ENCODE assay signal across 8 cellular contexts in genomic region chr13:28137556-28137955, GRCh38. TPM values are rescaled to one million over a fixed set of nuclear protein-coding genes. Genes with fewer than 3 reads are reported as not detected.
DNase-seq lines count a peak whose midpoint lies in the region; ATAC-seq lines count a peak whose summit lies in the region.

No MANE protein-coding gene starts in this region.

- H3K27ac ChIP-seq in iPS-18a (ENCODE audit: low read length): peak overlapping the region; percentile 4

- H3K9me3 Mint-ChIP-seq in activated T-cell treated with anti-CD3 and anti-CD28 coated beads, Interleukin-2, amount 50 U/mL, for 4 hours: no peaks in the 10 kb centered on the region
- H3K9me3 Mint-ChIP-seq in activated T-helper 2 cell treated with anti-CD3 and anti-CD28 coated beads, Interferon-gamma antibody, Interleukin-2, Interleukin-4, amounts not matched to agents 10 μg/mL and 5 μg/mL and 100 μg/mL, durations not matched to agents 14 hours and 24 hours and 36 hours: no peaks in the 10 kb centered on the region
- H3K9me3 Mint-ChIP-seq in stimulated activated naive B cell treated with anti-CD40 and anti-IgM and Interleukin-4, amounts not matched to agents 10 μg/mL and 1 μg/mL and 100 μg/mL, for 72 hours: no peaks in the 10 kb centered on the region

- intact Hi-C loops in activated T-helper 2 cell treated with anti-CD3 and anti-CD28 coated beads, Interferon-gamma antibody, Interleukin-2, Interleukin-4, amounts not matched to agents 10 μg/mL and 5 μg/mL and 100 μg/mL, durations not matched to agents 14 hours and 24 hours and 36 hours (cut with micrococcal nuclease): loop anchor here (5.0 to 10.0 kb wide), 3 partner anchors 580 to 713 kb away; partner anchors contain the start of genes GTF3A, MTIF3 and SLC46A3

- H3K9ac ChIP-seq in iPS-18a (ENCODE audit: low read length): peak overlapping the region; percentile 76

- no peaks in the 10 kb centered on the region for H3K36me3 Mint-ChIP-seq in activated T-cell treated with anti-CD3 and anti-CD28 coated beads, Interleukin-2, amount 50 U/mL, for 4 hours (ENCODE audit: insufficient read depth)
- H3K36me3 Mint-ChIP-seq in activated T-helper 2 cell treated with anti-CD3 and anti-CD28 coated beads, Interferon-gamma antibody, Interleukin-2, Interleukin-4, amounts not matched to agents 10 μg/mL and 5 μg/mL and 100 μg/mL, durations not matched to agents 14 hours and 24 hours and 36 hours (ENCODE audit: low read depth): peaks cover 10% of the 10 kb centered on the region
- peaks cover 5 to 8% of the 10 kb centered on the region in 2 donors for H3K36me3 Mint-ChIP-seq in stimulated activated naive B cell treated with anti-CD40 and anti-IgM and Interleukin-4, amounts not matched to agents 10 μg/mL and 1 μg/mL and 100 μg/mL, for 72 hours

- DNase-seq in activated T-cell treated with anti-CD3 and anti-CD28 coated beads, Interleukin-2, amount 50 U/mL, for 4 hours: no peak
- DNase-seq in activated T-cell treated with anti-CD3 and anti-CD28 coated beads, Interleukin-2, amount 50 U/mL, for 48 hours: no peak
- DNase-seq in activated T-helper 2 cell treated with anti-CD3 and anti-CD28 coated beads, Interferon-gamma antibody, Interleukin-2, Interleukin-4, amounts not matched to agents 10 μg/mL and 5 μg/mL and 100 μg/mL, durations not matched to agents 14 hours and 24 hours and 36 hours (ENCODE audit: low spot score): no peak
- no peak for DNase-seq in stimulated activated naive B cell treated with anti-CD40 and anti-IgM and Interleukin-4, amounts not matched to agents 10 μg/mL and 1 μg/mL and 100 μg/mL, for 72 hours
- no peak for DNase-seq in NCI-H82 treated with DMSO at 0.1 percent for 48 hours (lab: John Stamatoyannopoulos, UW; ENCODE audit: unreplicated experiment)

- H3K9me3 ChIP-seq in iPS-18a (ENCODE audit: control insufficient read depth, low read depth, low read length): no peaks in the 10 kb centered on the region

- peaks cover 15% of the 10 kb centered on the region for H3K4me1 ChIP-seq in iPS-18a (ENCODE audit: control insufficient read depth, low read depth, low read length)

- H3K27me3 ChIP-seq in iPS-18a (ENCODE audit: control insufficient read depth, insufficient read depth, low read length): no peaks in the 10 kb centered on the region

- peak overlapping the region; percentile 98 for H3K27ac Mint-ChIP-seq in activated T-helper 2 cell treated with anti-CD3 and anti-CD28 coated beads, Interferon-gamma antibody, Interleukin-2, Interleukin-4, amounts not matched to agents 10 μg/mL and 5 μg/mL and 100 μg/mL, durations not matched to agents 14 hours and 24 hours and 36 hours
- H3K27ac Mint-ChIP-seq in stimulated activated naive B cell treated with anti-CD40 and anti-IgM and Interleukin-4, amounts not matched to agents 10 μg/mL and 1 μg/mL and 100 μg/mL, for 72 hours: peak overlapping the region; percentile 90

- ATAC-seq in activated T-cell treated with anti-CD3 and anti-CD28 coated beads, Interleukin-2, amount 50 U/mL, for 4 hours: no peak
- ATAC-seq in HG03521 (IDR thresholded peaks at IDR 0.05; ENCODE audit: unreplicated experiment): peak; percentile 1
- ATAC-seq in stimulated activated naive B cell treated with anti-CD40 and anti-IgM and Interleukin-4, amounts not matched to agents 10 μg/mL and 1 μg/mL and 100 μg/mL, for 72 hours (replicated peaks): peak; percentile 0 to 1
- no peak for ATAC-seq in GM21529 (IDR thresholded peaks at IDR 0.05; ENCODE audit: unreplicated experiment)

- H3K4me3 Mint-ChIP-seq in activated T-cell treated with anti-CD3 and anti-CD28 coated beads, Interleukin-2, amount 50 U/mL, for 4 hours: peak overlapping the region; percentile 86
- peak overlapping the region; percentile 96 for H3K4me3 Mint-ChIP-seq in activated T-helper 2 cell treated with anti-CD3 and anti-CD28 coated beads, Interferon-gamma antibody, Interleukin-2, Interleukin-4, amounts not matched to agents 10 μg/mL and 5 μg/mL and 100 μg/mL, durations not matched to agents 14 hours and 24 hours and 36 hours (ENCODE audit: low read depth)
- peak overlapping the region; percentile 80 to 91 for H3K4me3 Mint-ChIP-seq in stimulated activated naive B cell treated with anti-CD40 and anti-IgM and Interleukin-4, amounts not matched to agents 10 μg/mL and 1 μg/mL and 100 μg/mL, for 72 hours

- H3K4me1 Mint-ChIP-seq in activated T-cell treated with anti-CD3 and anti-CD28 coated beads, Interleukin-2, amount 50 U/mL, for 4 hours (ENCODE audit: low read depth): peaks cover 41% of the 10 kb centered on the region
- peaks cover 32% of the 10 kb centered on the region for H3K4me1 Mint-ChIP-seq in activated T-helper 2 cell treated with anti-CD3 and anti-CD28 coated beads, Interferon-gamma antibody, Interleukin-2, Interleukin-4, amounts not matched to agents 10 μg/mL and 5 μg/mL and 100 μg/mL, durations not matched to agents 14 hours and 24 hours and 36 hours (ENCODE audit: low read depth)
- peaks cover 21 to 51% of the 10 kb centered on the region in 2 donors for H3K4me1 Mint-ChIP-seq in stimulated activated naive B cell treated with anti-CD40 and anti-IgM and Interleukin-4, amounts not matched to agents 10 μg/mL and 1 μg/mL and 100 μg/mL, for 72 hours

- no peaks in the 10 kb centered on the region for H3K36me3 ChIP-seq in iPS-18a (ENCODE audit: control insufficient read depth, low read depth, low read length)

- peak overlapping the region; percentile 90 for H3K4me3 ChIP-seq in iPS-18a (ENCODE audit: low read length)

- no peaks in the 10 kb centered on the region for H3K27me3 Mint-ChIP-seq in activated T-cell treated with anti-CD3 and anti-CD28 coated beads, Interleukin-2, amount 50 U/mL, for 4 hours (ENCODE audit: low read depth)
- no peaks in the 10 kb centered on the region for H3K27me3 Mint-ChIP-seq in activated T-helper 2 cell treated with anti-CD3 and anti-CD28 coated beads, Interferon-gamma antibody, Interleukin-2, Interleukin-4, amounts not matched to agents 10 μg/mL and 5 μg/mL and 100 μg/mL, durations not matched to agents 14 hours and 24 hours and 36 hours (ENCODE audit: low read depth)
- no peaks in the 10 kb centered on the region for H3K27me3 Mint-ChIP-seq in stimulated activated naive B cell treated with anti-CD40 and anti-IgM and Interleukin-4, amounts not matched to agents 10 μg/mL and 1 μg/mL and 100 μg/mL, for 72 hours

RNA-seq across cellular contexts. Expression of gene PAN3, which starts 0.8 kb away (rescaled TPM):
- 10 to 100 TPM; 23.0 to 26.2 (median 26.1) TPM for total RNA-seq in activated T-cell treated with anti-CD3 and anti-CD28 coated beads, Interleukin-2, amount 50 U/mL, for 4 hours
- 35.4 and 35.6 TPM in 2 replicates for total RNA-seq in activated T-helper 2 cell treated with anti-CD3 and anti-CD28 coated beads, Interferon-gamma antibody, Interleukin-2, Interleukin-4, amounts not matched to agents 10 μg/mL and 5 μg/mL and 100 μg/mL, durations not matched to agents 14 hours and 24 hours and 36 hours

RNA-seq across cellular contexts. Expression of gene FLT3, which starts 37.2 kb away (rescaled TPM):
- total RNA-seq in activated T-cell treated with anti-CD3 and anti-CD28 coated beads, Interleukin-2, amount 50 U/mL, for 4 hours: under 1 TPM in 2 of 3 donors, not detected in 1; 0.08 to 0.11 TPM
- total RNA-seq in activated T-helper 2 cell treated with anti-CD3 and anti-CD28 coated beads, Interferon-gamma antibody, Interleukin-2, Interleukin-4, amounts not matched to agents 10 μg/mL and 5 μg/mL and 100 μg/mL, durations not matched to agents 14 hours and 24 hours and 36 hours: not detected in 2 replicates

Comparison
In these comparisons a context has a peak if more than half of its experiments do, and no peak if none do; other contexts are left out.
1. ATAC-seq: peak in HG03521 (single experiment) and stimulated activated naive B cell treated with anti-CD40 and anti-IgM and Interleukin-4, amounts not matched to agents 10 μg/mL and 1 μg/mL and 100 μg/mL, for 72 hours (2 of 2); none in activated T-cell treated with anti-CD3 and anti-CD28 coated beads, Interleukin-2, amount 50 U/mL, for 4 hours (0 of 2) and GM21529 (single experiment).
2. Peak in every context shown above with its lines, with median percentiles within 50 percentile points of each other: H3K4me3 Mint-ChIP-seq.